Comparison of ENCODE assay signal across 2 cellular contexts in genomic region chr1:82177190-82177589, GRCh38.
TF ChIP-seq lines count a peak whose summit lies in the region.

No MANE protein-coding gene starts in this region.

TF ChIP-seq in endothelial cell of umbilical vein, 7 proteins besides CTCF, POLR2A, EP300 and RAD21:
- TF ChIP-seq FOS (IDR thresholded peaks at IDR 0.05; ENCODE audit: borderline replicate concordance, insufficient read depth, low read length) (peak; percentile 24), JUN (IDR thresholded peaks at IDR 0.05; ENCODE audit: borderline replicate concordance, insufficient read depth, insufficient read length, low read depth) (no peak), EZH2 (IDR thresholded peaks at IDR 0.05; ENCODE audit: borderline replicate concordance, low read depth, low read length, severe bottlenecking) (no peak)
TF ChIP-seq in endothelial cell of umbilical vein: peak in this region for 1.

TF ChIP-seq in HepG2, 621 proteins besides CTCF, POLR2A, EP300 and RAD21:
- TF ChIP-seq NR2F1 (CRISPR knock-in tag; IDR thresholded peaks at IDR 0.05) (no peak), TFE3 (CRISPR knock-in tag; IDR thresholded peaks at IDR 0.05) (no peak), MTF1 (CRISPR knock-in tag; IDR thresholded peaks at IDR 0.05) (no peak), HOXA9 (CRISPR knock-in tag; IDR thresholded peaks at IDR 0.05; ENCODE audit: borderline replicate concordance) (no peak), PHF20 (CRISPR knock-in tag; IDR thresholded peaks at IDR 0.05) (no peak), DR1 (CRISPR knock-in tag; IDR thresholded peaks at IDR 0.05) (no peak), HMG20A (CRISPR knock-in tag; IDR thresholded peaks at IDR 0.05; ENCODE audit: borderline replicate concordance) (no peak), CC2D1A (CRISPR knock-in tag; IDR thresholded peaks at IDR 0.05) (no peak), PAWR (CRISPR knock-in tag; IDR thresholded peaks at IDR 0.05; ENCODE audit: borderline replicate concordance) (no peak), TERF1 (CRISPR knock-in tag; IDR thresholded peaks at IDR 0.05) (no peak)
- TF ChIP-seq, protein P1, sequence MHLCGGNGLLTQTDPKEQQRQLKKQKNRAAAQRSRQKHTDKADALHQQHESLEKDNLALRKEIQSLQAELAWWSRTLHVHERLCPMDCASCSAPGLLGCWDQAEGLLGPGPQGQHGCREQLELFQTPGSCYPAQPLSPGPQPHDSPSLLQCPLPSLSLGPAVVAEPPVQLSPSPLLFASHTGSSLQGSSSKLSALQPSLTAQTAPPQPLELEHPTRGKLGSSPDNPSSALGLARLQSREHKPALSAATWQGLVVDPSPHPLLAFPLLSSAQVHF (CRISPR knock-in tag; IDR thresholded peaks at IDR 0.05), result no peak
TF ChIP-seq in HepG2: peak in this region for 0.
